Comparison of ENCODE assay signal across 8 cellular contexts in genomic region chr12:26651566-26652188, GRCh38.
DNase-seq lines count a peak whose midpoint lies in the region; ATAC-seq lines count a peak whose summit lies in the region.

No MANE protein-coding gene starts in this region.

- H3K4me1 ChIP-seq in NT2/D1 (ENCODE audit: insufficient read depth, insufficient read length) = no peaks in the 10 kb centered on the region

- DNase-seq in DMS153 treated with DMSO at 0.1 percent for 48 hours (lab: John Stamatoyannopoulos, UW; ENCODE audit: unreplicated experiment) = peak; percentile 14
- DNase-seq in HT-29 (ENCODE audit: low spot score) = peak; percentile 96
- peak; percentile 94 for DNase-seq in NT2/D1 (ENCODE audit: low read depth, low spot score)
- peak; percentile 47 for DNase-seq in amniotic stem cell (lab: John Stamatoyannopoulos, UW)
- no peak for DNase-seq in left ventricle myocardium superior
- peak; percentile 71 for DNase-seq in renal cortical epithelial cell (ENCODE audit: low read depth)

- intact Hi-C loops in left ventricle myocardium superior (cut with micrococcal nuclease) = loop anchor here (10.0 kb wide), 1 partner anchor 557 kb away; no protein-coding TSS in a partner anchor

- H3K9me3 ChIP-seq in NT2/D1 (ENCODE audit: insufficient read depth, low read length) = peaks cover 9% of the 10 kb centered on the region

- no peaks in the 10 kb centered on the region for H3K27me3 ChIP-seq in NT2/D1 (ENCODE audit: insufficient read depth, insufficient read length)

- no peak overlapping the region for H3K4me3 ChIP-seq in NT2/D1 (ENCODE audit: insufficient read length, low read depth)

- ATAC-seq in left ventricle myocardium superior (peak; percentile 64), GM21526 (IDR thresholded peaks at IDR 0.05; ENCODE audit: low FRiP score, unreplicated experiment) (no peak), GM18909 (IDR thresholded peaks at IDR 0.05; ENCODE audit: poor library complexity, unreplicated experiment) (no peak)

- H3K36me3 ChIP-seq in NT2/D1 (ENCODE audit: insufficient read depth, insufficient read length, low read length) = peaks cover 7% of the 10 kb centered on the region

- no peak overlapping the region for H3K9ac ChIP-seq in NT2/D1 (ENCODE audit: insufficient read length, low read depth)
